1 cellular context compared by ENCODE assay signal in the genomic region with DNA sequence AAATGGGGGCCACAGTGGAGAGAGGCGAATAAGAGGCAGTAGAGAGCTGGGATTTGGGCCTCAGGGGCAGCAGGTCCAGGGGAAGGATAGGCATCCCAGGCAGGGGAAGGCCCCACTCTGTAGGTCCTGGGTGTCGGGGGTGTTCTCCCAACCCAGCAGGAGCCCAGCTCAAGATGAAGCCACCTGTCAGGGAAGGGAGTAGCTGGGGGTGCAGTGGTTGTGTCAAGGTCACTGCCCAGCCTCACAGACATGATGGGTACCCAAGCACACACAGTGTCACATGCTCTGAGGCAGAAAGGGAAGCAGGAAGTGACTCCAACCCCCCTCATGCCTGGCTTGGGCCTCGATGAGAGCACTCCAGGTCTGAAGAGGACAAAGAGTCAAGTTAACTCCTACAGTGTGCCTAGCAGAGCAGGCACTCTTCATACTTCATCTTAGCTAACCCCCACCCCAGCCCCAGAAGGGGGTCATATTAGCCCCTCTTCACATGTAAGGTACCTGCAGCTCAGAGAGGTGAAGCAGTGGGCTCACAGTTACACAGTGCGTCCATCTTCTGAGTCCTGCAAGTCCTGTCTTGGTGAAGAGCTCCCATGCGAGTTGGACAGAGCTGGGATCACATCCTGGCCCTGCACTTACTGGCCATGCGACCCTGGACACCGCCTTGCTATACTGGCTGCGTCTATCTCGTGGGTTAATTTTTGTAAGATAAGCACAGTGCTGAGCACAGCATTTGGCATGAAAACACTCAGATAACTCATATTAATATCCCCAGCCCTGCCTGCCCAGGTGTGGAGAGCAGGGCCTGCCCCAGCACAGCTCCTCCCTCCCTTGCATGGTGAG.
TF ChIP-seq lines count a peak whose summit lies in the region.

No MANE protein-coding gene starts in this region.

TF ChIP-seq in HepG2, 621 proteins besides CTCF, POLR2A, EP300 and RAD21 (continued from another document):
- TF ChIP-seq DZIP1 (CRISPR knock-in tag; IDR thresholded peaks at IDR 0.05) = 0 out of 2 replicates have a peak, but pooled peaks have one; percentile 33
- TF ChIP-seq ZNF207 (IDR thresholded peaks at IDR 0.05; ENCODE audit: borderline replicate concordance) = no peak
- TF ChIP-seq ZNF891 (CRISPR knock-in tag; IDR thresholded peaks at IDR 0.05) = 0 out of 2 replicates have a peak, but pooled peaks have one; percentile 21
- TF ChIP-seq NRL (CRISPR knock-in tag; IDR thresholded peaks at IDR 0.05; ENCODE audit: borderline replicate concordance) = peak; percentile 19; the same call in 1 of the 2 replicates
- TF ChIP-seq, protein P1, sequence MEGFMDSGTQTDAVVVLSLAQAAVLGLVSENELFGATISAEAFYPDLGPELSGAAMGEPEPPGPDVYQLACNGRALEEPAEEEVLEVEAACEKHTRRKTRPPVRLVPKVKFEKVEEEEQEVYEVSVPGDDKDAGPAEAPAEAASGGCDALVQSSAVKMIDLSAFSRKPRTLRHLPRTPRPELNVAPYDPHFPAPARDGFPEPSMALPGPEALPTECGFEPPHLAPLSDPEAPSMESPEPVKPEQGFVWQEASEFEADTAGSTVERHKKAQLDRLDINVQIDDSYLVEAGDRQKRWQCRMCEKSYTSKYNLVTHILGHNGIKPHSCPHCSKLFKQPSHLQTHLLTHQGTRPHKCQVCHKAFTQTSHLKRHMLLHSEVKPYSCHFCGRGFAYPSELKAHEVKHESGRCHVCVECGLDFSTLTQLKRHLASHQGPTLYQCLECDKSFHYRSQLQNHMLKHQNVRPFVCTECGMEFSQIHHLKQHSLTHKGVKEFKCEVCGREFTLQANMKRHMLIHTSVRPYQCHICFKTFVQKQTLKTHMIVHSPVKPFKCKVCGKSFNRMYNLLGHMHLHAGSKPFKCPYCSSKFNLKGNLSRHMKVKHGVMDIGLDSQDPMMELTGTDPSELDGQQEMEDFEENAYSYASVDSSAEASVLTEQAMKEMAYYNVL (CRISPR knock-in tag; IDR thresholded peaks at IDR 0.05; ENCODE audit: borderline replicate concordance) = no peak
- TF ChIP-seq EED (CRISPR knock-in tag; IDR thresholded peaks at IDR 0.05) = 0 out of 2 replicates have a peak, but pooled peaks have one; percentile 21
- no peak for TF ChIP-seq ZNF350 (CRISPR knock-in tag; IDR thresholded peaks at IDR 0.05; ENCODE audit: borderline replicate concordance, low read depth)
- TF ChIP-seq ZNF253 (CRISPR knock-in tag; IDR thresholded peaks at IDR 0.05; ENCODE audit: borderline replicate concordance) = 0 out of 2 replicates have a peak, but pooled peaks have one; percentile 46
- no peak for TF ChIP-seq ZBTB40 (IDR thresholded peaks at IDR 0.05)
- 0 out of 2 replicates have a peak, but pooled peaks have one; percentile 0 for TF ChIP-seq ZBTB40 (CRISPR knock-in tag; IDR thresholded peaks at IDR 0.05)
- TF ChIP-seq SMARCE1 (IDR thresholded peaks at IDR 0.05; ENCODE audit: borderline replicate concordance) = no peak
- TF ChIP-seq ZFX (CRISPR knock-in tag; IDR thresholded peaks at IDR 0.05; ENCODE audit: low read depth) = 0 out of 2 replicates have a peak, but pooled peaks have one; percentile 7
